ENCODE assay signal across 19 cellular contexts in the genomic region with DNA sequence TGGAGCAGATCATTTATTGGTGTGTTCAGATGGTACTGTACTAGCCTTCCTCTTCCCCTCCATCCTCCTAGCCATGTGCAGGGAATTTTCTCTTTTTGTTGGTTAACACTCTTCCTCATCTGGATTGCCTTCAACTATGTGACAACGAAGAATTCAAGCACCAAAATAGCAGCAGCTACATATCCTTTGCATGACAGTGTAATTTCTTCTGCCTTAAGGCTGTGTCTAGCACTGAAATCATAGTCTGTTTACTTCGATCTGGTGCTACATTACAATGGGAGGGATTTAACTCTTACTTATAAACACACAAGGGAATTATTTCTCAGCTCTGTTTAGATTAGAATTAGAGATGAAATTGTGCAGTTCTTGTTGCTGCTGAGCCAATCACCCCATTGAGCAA.
A peak's percentile ranks its signal among the peaks of the same experiment; 100 is the strongest.
DNase-seq lines count a peak whose midpoint lies in the region; ATAC-seq and TF ChIP-seq lines count a peak whose summit lies in the region.
"Had no signal": no experiment of that assay in that cellular context is flagged by ENCODE, and none has a peak within 500 bp of the region (broad histone marks: within the 10 kb centered on the region; RNA-seq: fewer than 3 reads in every experiment).

No MANE protein-coding gene starts in this region.

- H3K36me3 ChIP-seq in heart left ventricle (no peaks in the 10 kb centered on the region), mucosa of descending colon (ENCODE audit: low read depth) (no peaks in the 10 kb centered on the region), sigmoid colon (no peaks in the 10 kb centered on the region), prostate gland (no peaks in the 10 kb centered on the region)
- no peaks in the 10 kb centered on the region for H3K36me3 ChIP-seq in effector memory CD4-positive, alpha-beta T cell (ENCODE audit: control insufficient read depth, insufficient read depth, low read length)
- H3K36me3 ChIP-seq: MG63, uterus had no signal

- H3K27me3 ChIP-seq in heart left ventricle (no peaks in the 10 kb centered on the region), sigmoid colon (no peaks in the 10 kb centered on the region), prostate gland (replicated peaks; ENCODE audit: insufficient read depth) (no peaks in the 10 kb centered on the region)
- no peaks in the 10 kb centered on the region for H3K27me3 ChIP-seq in effector memory CD4-positive, alpha-beta T cell (replicated peaks; ENCODE audit: control insufficient read depth, insufficient read depth, low read length, poor library complexity, severe bottlenecking)
- H3K27me3 ChIP-seq: MG63, uterus had no signal

- DNase-seq in A172 (ENCODE audit: low spot score) = peak; percentile 58
- peak; percentile 68 for DNase-seq in EL
- DNase-seq in amniotic stem cell (lab: John Stamatoyannopoulos, UW) = peak; percentile 15
- no peak for DNase-seq in heart left ventricle
- no peak for DNase-seq in effector memory CD4-positive, alpha-beta T cell
- no peak for DNase-seq in mucosa of descending colon
- DNase-seq in sigmoid colon = no peak
- DNase-seq in prostate gland (ENCODE audit: low spot score) = no peak
- DNase-seq: ACHN, Calu3, dermis blood vessel endothelial cell, GF-D8, H9, MG63, NCI-H1694, T-helper 17 cell, uterus had no signal

- H3K27ac ChIP-seq in heart left ventricle = peak overlapping the region in 9 of 12 donors; percentile 16 to 73 (median 56)
- H3K27ac ChIP-seq in effector memory CD4-positive, alpha-beta T cell (ENCODE audit: insufficient read depth, low read length, poor library complexity, severe bottlenecking) = no peak overlapping the region
- no peak overlapping the region for H3K27ac ChIP-seq in sigmoid colon
- no peak overlapping the region for H3K27ac ChIP-seq in prostate gland
- H3K27ac ChIP-seq: uterus had no signal

- intact Hi-C loops in heart left ventricle (cut with DNase I) = loop anchor here in 1 of 10 donors (10.0 kb wide), 1 partner anchor 165 kb away; no protein-coding TSS in a partner anchor
- intact Hi-C loops in mucosa of descending colon (cut with DNase I, micrococcal nuclease) = no loop called here
- intact Hi-C loops in sigmoid colon (cut with DNase I) = no loop called here
- intact Hi-C loops in prostate gland (cut with DNase I) = no loop called here

- WGBS in heart left ventricle, 4 donors = 22 to 34% (median 27%) methylated on average over 2 of the region's 2 CpGs
- WGBS in sigmoid colon, 2 donors = 73 to 79% methylated on average over 2 of the region's 2 CpGs
- whole genome bisulfite sequencing in prostate gland = 45% methylated on average over 2 of the region's 2 CpGs

- no peak for TF ChIP-seq EP300 in sigmoid colon (IDR thresholded peaks at IDR 0.05)

- H3K4me1 ChIP-seq in heart left ventricle (peaks cover 0 to 26% (median 1%) of the 10 kb centered on the region in 12 donors), mucosa of descending colon (ENCODE audit: low read depth) (no peaks in the 10 kb centered on the region), sigmoid colon (peaks cover 0 to 12% (median 5%) of the 10 kb centered on the region in 4 donors), prostate gland (replicated peaks) (no peaks in the 10 kb centered on the region)
- H3K4me1 ChIP-seq in effector memory CD4-positive, alpha-beta T cell (ENCODE audit: control insufficient read depth, insufficient read depth, low read length, poor library complexity, severe bottlenecking) = no peaks in the 10 kb centered on the region
- H3K4me1 ChIP-seq: uterus had no signal

- H3K9me3 ChIP-seq in heart left ventricle = no peaks in the 10 kb centered on the region
- no peaks in the 10 kb centered on the region for H3K9me3 ChIP-seq in effector memory CD4-positive, alpha-beta T cell (ENCODE audit: control insufficient read depth, low read length)
- H3K9me3 ChIP-seq in mucosa of descending colon = no peaks in the 10 kb centered on the region
- no peaks in the 10 kb centered on the region for H3K9me3 ChIP-seq in sigmoid colon
- H3K9me3 ChIP-seq in prostate gland = no peaks in the 10 kb centered on the region
- H3K9me3 ChIP-seq: MG63, uterus had no signal

- ATAC-seq in heart left ventricle = peak; percentile 60 to 82 (median 73)
- no peak for ATAC-seq in mucosa of descending colon
- ATAC-seq: natural killer cell treated with Interleukin-12 subunit alpha and Interleukin-12 subunit beta and Interleukin-15 and Interleukin-18, amount 100 ng/mL, for 72 hours; T-helper 17 cell had no signal

- TF ChIP-seq CTCF in heart left ventricle (IDR thresholded peaks at IDR 0.05) = no peak
- TF ChIP-seq CTCF in mucosa of descending colon (IDR thresholded peaks at IDR 0.05) = no peak
- no peak for TF ChIP-seq CTCF in sigmoid colon (IDR thresholded peaks at IDR 0.05)
- TF ChIP-seq CTCF in prostate gland (IDR thresholded peaks at IDR 0.05) = no peak

- no peak for TF ChIP-seq POLR2A in heart left ventricle (IDR thresholded peaks at IDR 0.05)
- no peak for TF ChIP-seq POLR2A in sigmoid colon (IDR thresholded peaks at IDR 0.05)
- no peak for TF ChIP-seq POLR2A in prostate gland (IDR thresholded peaks at IDR 0.05)

- H3K4me3 ChIP-seq in heart left ventricle = peak overlapping the region in 1 of 12 donors; percentile 8
- no peak overlapping the region for H3K4me3 ChIP-seq in effector memory CD4-positive, alpha-beta T cell (ENCODE audit: insufficient read depth, low read depth, low read length, poor library complexity, severe bottlenecking)
- no peak overlapping the region for H3K4me3 ChIP-seq in mucosa of descending colon
- no peak overlapping the region for H3K4me3 ChIP-seq in sigmoid colon
- H3K4me3 ChIP-seq in prostate gland = no peak overlapping the region
- H3K4me3 ChIP-seq: lung, MG63, uterus had no signal

Comparison
In these comparisons a context has a peak if more than half of its experiments do, and no peak if none do; other contexts are left out.
1. DNase-seq: peak in A172 (single experiment), EL (single experiment) and amniotic stem cell (single experiment); none in heart left ventricle (0 of 5), effector memory CD4-positive, alpha-beta T cell (0 of 3), mucosa of descending colon (0 of 3), sigmoid colon (single experiment) and prostate gland (single experiment).
2. H3K27ac ChIP-seq: peak in heart left ventricle (9 of 12); none in effector memory CD4-positive, alpha-beta T cell (single experiment), sigmoid colon (0 of 4) and prostate gland (0 of 2).